8 cellular contexts compared by ENCODE assay signal in the genomic region with DNA sequence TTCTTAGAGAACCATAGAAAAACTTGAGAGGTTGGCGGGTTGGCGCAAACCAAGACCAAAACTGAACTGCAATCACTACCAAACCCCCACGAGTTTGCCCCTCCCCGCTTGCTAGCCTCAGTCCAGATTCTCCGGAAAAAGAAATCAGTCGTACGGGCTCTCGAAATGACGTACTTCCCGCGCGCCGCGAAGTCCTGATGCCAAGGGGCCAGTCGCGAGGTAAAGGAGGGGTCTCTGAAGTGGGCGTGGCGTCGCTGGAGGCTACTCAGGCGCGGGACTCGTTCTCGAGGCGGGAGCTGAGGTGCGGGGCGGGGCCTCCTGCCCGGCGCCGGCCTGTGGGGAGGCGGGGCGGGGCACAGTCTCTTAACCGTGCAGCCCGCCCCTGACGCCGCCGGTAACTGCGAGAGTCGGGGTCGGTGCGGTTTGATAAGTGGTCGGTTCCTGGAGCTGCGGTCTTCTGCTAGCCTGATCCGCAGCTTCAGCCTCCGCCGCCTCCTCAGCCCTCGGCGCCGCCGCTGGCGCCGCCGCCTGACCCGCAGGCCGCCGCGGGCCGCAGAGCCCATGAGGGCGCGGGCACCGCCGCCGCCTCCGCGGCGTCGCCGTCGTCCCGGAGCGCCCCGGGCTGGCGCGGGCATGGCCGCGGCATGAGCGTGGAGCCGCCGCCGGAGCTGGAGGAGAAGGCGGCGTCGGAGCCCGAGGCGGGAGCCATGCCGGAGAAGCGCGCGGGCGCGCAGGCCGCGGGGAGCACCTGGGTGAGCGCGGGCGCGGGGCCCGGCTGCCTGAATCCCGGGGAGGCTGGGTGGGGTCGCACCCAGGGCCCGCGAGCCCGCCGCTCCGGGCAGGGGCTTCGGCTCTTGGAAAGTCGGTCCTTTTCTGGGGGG. TPM values are rescaled to one million over a fixed set of nuclear protein-coding genes. Genes with fewer than 3 reads are reported as not detected.
DNase-seq lines count a peak whose midpoint lies in the region; ATAC-seq and TF ChIP-seq lines count a peak whose summit lies in the region.
"Not testable (repeated sequence)": the region's sequence is repeated elsewhere in the genome, so short reads cannot be mapped to it uniquely, and the experiment has no call there.

No MANE protein-coding gene starts in this region.

- not testable (repeated sequence) for H3K4me1 Mint-ChIP-seq in activated T-helper 1 cell treated with anti-CD3 and anti-CD28 coated beads, Interleukin-12 subunit alpha, Interleukin-12 subunit beta, Interleukin-2, Interleukin-4 antibody, amounts not matched to agents 30 ng/mL and 10 ng/mL and 1 ng/mL, durations not matched to agents 14 hours and 24 hours and 36 hours (ENCODE audit: low read depth)
- H3K4me1 Mint-ChIP-seq in naive thymus-derived CD8-positive, alpha-beta T cell: peaks cover 2 to 19% (median 14%) of the 10 kb centered on the region in 4 donors
- peaks cover 13% of the 10 kb centered on the region for H3K4me1 Mint-ChIP-seq in stimulated activated memory B cell treated with anti-CD40 and anti-IgM and Interleukin-4, amounts not matched to agents 10 μg/mL and 1 μg/mL and 100 μg/mL, for 72 hours

- not testable (repeated sequence) for TF ChIP-seq CTCF in fibroblast of lung (conservative IDR thresholded peaks at IDR 0.05 in 1 of 2, IDR thresholded peaks at IDR 0.05 in 1 of 2; ENCODE audit: low read depth in 1 of 2, low read length in 2 of 2)

- not testable (repeated sequence) for H3K79me2 ChIP-seq in fibroblast of lung (ENCODE audit: control insufficient read depth, insufficient read depth, low read length)

- H3K27me3 Mint-ChIP-seq in activated T-helper 1 cell treated with anti-CD3 and anti-CD28 coated beads, Interleukin-12 subunit alpha, Interleukin-12 subunit beta, Interleukin-2, Interleukin-4 antibody, amounts not matched to agents 30 ng/mL and 10 ng/mL and 1 ng/mL, durations not matched to agents 14 hours and 24 hours and 36 hours (ENCODE audit: insufficient read depth); naive thymus-derived CD8-positive, alpha-beta T cell; stimulated activated memory B cell treated with anti-CD40 and anti-IgM and Interleukin-4, amounts not matched to agents 10 μg/mL and 1 μg/mL and 100 μg/mL, for 72 hours: not testable (repeated sequence)

- peak; percentile 93 to 94 for ATAC-seq in naive thymus-derived CD8-positive, alpha-beta T cell
- ATAC-seq in stimulated activated memory B cell treated with anti-CD40 and anti-IgM and Interleukin-4, amounts not matched to agents 10 μg/mL and 1 μg/mL and 100 μg/mL, for 72 hours: peak; percentile 99

- DNase-seq in ELF-1 (ENCODE audit: low read depth, low spot score): peak; percentile 94
- peak; percentile 76 for DNase-seq in H4 (ENCODE audit: low spot score)
- peak; percentile 82 for DNase-seq in LHCN-M2 (ENCODE audit: low read depth)
- peak; percentile 94 for DNase-seq in RKO (ENCODE audit: low spot score)
- peak; percentile 91 for DNase-seq in activated T-helper 1 cell treated with anti-CD3 and anti-CD28 coated beads, Interleukin-12 subunit alpha, Interleukin-12 subunit beta, Interleukin-2, Interleukin-4 antibody, amounts not matched to agents 30 ng/mL and 10 ng/mL and 1 ng/mL, durations not matched to agents 14 hours and 24 hours and 36 hours (ENCODE audit: low spot score)
- peak; percentile 84 to 88 for DNase-seq in fibroblast of lung (ENCODE audit: low read depth in 2 of 2)
- DNase-seq in naive thymus-derived CD8-positive, alpha-beta T cell: peak; percentile 80 to 93 (median 88)

- intact Hi-C loops in activated T-helper 1 cell treated with anti-CD3 and anti-CD28 coated beads, Interleukin-12 subunit alpha, Interleukin-12 subunit beta, Interleukin-2, Interleukin-4 antibody, amounts not matched to agents 30 ng/mL and 10 ng/mL and 1 ng/mL, durations not matched to agents 14 hours and 24 hours and 36 hours (cut with micrococcal nuclease): loop anchor here (2.0 kb wide), 1 partner anchor 208 kb away; no protein-coding TSS in a partner anchor

- H3K27me3 ChIP-seq in fibroblast of lung (ENCODE audit: control insufficient read depth, insufficient read depth, low read length): not testable (repeated sequence)

- not testable (repeated sequence) for H3K36me3 ChIP-seq in fibroblast of lung (ENCODE audit: control insufficient read depth, insufficient read depth, low read length)

- not testable (repeated sequence) for H2AFZ ChIP-seq in fibroblast of lung (ENCODE audit: low read length)

- POLR2A ChIA-PET in naive thymus-derived CD8-positive, alpha-beta T cell (lab: Charles Lee): not testable (repeated sequence)

- H3K4me2 ChIP-seq in fibroblast of lung (ENCODE audit: extremely low read depth, insufficient read depth, low read length): not testable (repeated sequence)

- H3K4me3 Mint-ChIP-seq in activated T-helper 1 cell treated with anti-CD3 and anti-CD28 coated beads, Interleukin-12 subunit alpha, Interleukin-12 subunit beta, Interleukin-2, Interleukin-4 antibody, amounts not matched to agents 30 ng/mL and 10 ng/mL and 1 ng/mL, durations not matched to agents 14 hours and 24 hours and 36 hours: peak overlapping the region; percentile 91
- peak overlapping the region; percentile 83 to 94 (median 91) for H3K4me3 Mint-ChIP-seq in naive thymus-derived CD8-positive, alpha-beta T cell
- peak overlapping the region; percentile 87 for H3K4me3 Mint-ChIP-seq in stimulated activated memory B cell treated with anti-CD40 and anti-IgM and Interleukin-4, amounts not matched to agents 10 μg/mL and 1 μg/mL and 100 μg/mL, for 72 hours

- H3K9me3 ChIP-seq in fibroblast of lung (ENCODE audit: control insufficient read depth, insufficient read depth, low read depth, low read length): not testable (repeated sequence)

- H3K36me3 Mint-ChIP-seq in activated T-helper 1 cell treated with anti-CD3 and anti-CD28 coated beads, Interleukin-12 subunit alpha, Interleukin-12 subunit beta, Interleukin-2, Interleukin-4 antibody, amounts not matched to agents 30 ng/mL and 10 ng/mL and 1 ng/mL, durations not matched to agents 14 hours and 24 hours and 36 hours (ENCODE audit: low read depth); naive thymus-derived CD8-positive, alpha-beta T cell; stimulated activated memory B cell treated with anti-CD40 and anti-IgM and Interleukin-4, amounts not matched to agents 10 μg/mL and 1 μg/mL and 100 μg/mL, for 72 hours: not testable (repeated sequence)

- H3K4me1 ChIP-seq in fibroblast of lung (ENCODE audit: control insufficient read depth, extremely low read depth, insufficient read depth, low read length): not testable (repeated sequence)

- H3K27ac Mint-ChIP-seq in activated T-helper 1 cell treated with anti-CD3 and anti-CD28 coated beads, Interleukin-12 subunit alpha, Interleukin-12 subunit beta, Interleukin-2, Interleukin-4 antibody, amounts not matched to agents 30 ng/mL and 10 ng/mL and 1 ng/mL, durations not matched to agents 14 hours and 24 hours and 36 hours: peak overlapping the region; percentile 90
- peak overlapping the region; percentile 77 to 97 (median 91) for H3K27ac Mint-ChIP-seq in naive thymus-derived CD8-positive, alpha-beta T cell
- H3K27ac Mint-ChIP-seq in stimulated activated memory B cell treated with anti-CD40 and anti-IgM and Interleukin-4, amounts not matched to agents 10 μg/mL and 1 μg/mL and 100 μg/mL, for 72 hours: peak overlapping the region; percentile 86

- peak overlapping the region; percentile 42 for H3K9ac ChIP-seq in fibroblast of lung (ENCODE audit: insufficient read depth, low read length)

- H3K27ac ChIP-seq in fibroblast of lung (ENCODE audit: insufficient read depth, low read length): peak overlapping the region; percentile 6

- not testable (repeated sequence) for H4K20me1 ChIP-seq in fibroblast of lung (ENCODE audit: control insufficient read depth, extremely low read depth, insufficient read depth, low read length)

- not testable (repeated sequence) for H3K9me3 Mint-ChIP-seq in activated T-helper 1 cell treated with anti-CD3 and anti-CD28 coated beads, Interleukin-12 subunit alpha, Interleukin-12 subunit beta, Interleukin-2, Interleukin-4 antibody, amounts not matched to agents 30 ng/mL and 10 ng/mL and 1 ng/mL, durations not matched to agents 14 hours and 24 hours and 36 hours; naive thymus-derived CD8-positive, alpha-beta T cell; stimulated activated memory B cell treated with anti-CD40 and anti-IgM and Interleukin-4, amounts not matched to agents 10 μg/mL and 1 μg/mL and 100 μg/mL, for 72 hours

- peak overlapping the region; percentile 26 to 73 (median 50) for H3K4me3 ChIP-seq in fibroblast of lung (replicated peaks in 1 of 4; ENCODE audit: control extremely low read depth in 1 of 4, insufficient read depth in 1 of 4, low read depth in 3 of 4, low read length in 4 of 4)

RNA-seq across cellular contexts. Expression of a gene that starts 46.0 kb away (rescaled TPM):
- not detected in 2 replicates for total RNA-seq in H4 (2014; rRNA removed; shearing (Covaris generic))
- total RNA-seq in LHCN-M2 (2014; rRNA removed) (not detected in 2 replicates), fibroblast of lung (not detected in 2 replicates)
- not detected for polyA plus RNA-seq in LHCN-M2 (2012)
- not detected in 2 replicates for total RNA-seq in activated T-helper 1 cell treated with anti-CD3 and anti-CD28 coated beads, Interleukin-12 subunit alpha, Interleukin-12 subunit beta, Interleukin-2, Interleukin-4 antibody, amounts not matched to agents 30 ng/mL and 10 ng/mL and 1 ng/mL, durations not matched to agents 14 hours and 24 hours and 36 hours
- polyA plus RNA-seq in fibroblast of lung: not detected in 2 replicates
- polyA plus RNA-seq in fibroblast of lung (2012): not detected in 2 replicates
- not detected in 2 replicates for polyA minus RNA-seq in fibroblast of lung (ENCODE audit: low replicate concordance)
- total RNA-seq in naive thymus-derived CD8-positive, alpha-beta T cell: not detected
- polyA plus RNA-seq in naive thymus-derived CD8-positive, alpha-beta T cell: not detected

Comparison
In these comparisons a context has a peak if more than half of its experiments do, and no peak if none do; other contexts are left out.
1. Peak in every context shown above with its lines: DNase-seq, ATAC-seq, H3K4me3 ChIP-seq and H3K27ac ChIP-seq.